ENCODE assay signal across 9 cellular contexts in genomic region chr10:80794996-80795395, GRCh38.
"Had no signal": no experiment of that assay in that cellular context is flagged by ENCODE, and none has a peak within 500 bp of the region (broad histone marks: within the 10 kb centered on the region; RNA-seq: fewer than 3 reads in every experiment).

No MANE protein-coding gene starts in this region.

- H3K4me2 ChIP-seq: GM23338 had no signal

- H2AFZ ChIP-seq: GM23338 had no signal

- DNase-seq: H9, HCEC 1CT, IMR-90, KG1 had no signal

- ATAC-seq: GM23338, K562 had no signal

- H3K4me3 ChIP-seq: GM23338, K562 had no signal

- FAIRE-seq: H1, H54, K562 had no signal

- H3K27ac ChIP-seq: HL-60 had no signal
